8 cellular contexts compared by ENCODE assay signal in genomic region chr5:40405230-40405629, GRCh38.
DNase-seq lines count a peak whose midpoint lies in the region; ATAC-seq and TF ChIP-seq lines count a peak whose summit lies in the region.

No MANE protein-coding gene starts in this region.

- no peak for TF ChIP-seq EP300 in ovary (IDR thresholded peaks at IDR 0.05)

- POLR2A ChIA-PET in activated CD4-positive, alpha-beta memory T cell treated with anti-CD3 and anti-CD28 coated beads for 36 hours (lab: Charles Lee): interaction anchor here (0.7 to 5.1 kb wide), 16 partner anchors 16 to 283 kb away, joined by 3 to 27 read pairs (median 7); partner anchors contain the start of gene PTGER4

- 13 to 36% (median 29%) methylated on average over 2 of the region's 2 CpGs for WGBS in adrenal gland, 4 donors
- WGBS in ovary, 3 donors: 63 to 71% (median 71%) methylated on average over 2 of the region's 2 CpGs

- peaks cover 6 to 17% of the 10 kb centered on the region in 2 donors for H3K36me3 Mint-ChIP-seq in activated T-cell treated with anti-CD3 and anti-CD28 coated beads, Interleukin-2, amount 50 U/mL, for 72 hours (ENCODE audit: insufficient read depth in 2 of 2)
- peaks cover 12% of the 10 kb centered on the region for H3K36me3 Mint-ChIP-seq in activated CD4-positive, alpha-beta memory T cell treated with anti-CD3 and anti-CD28 coated beads for 36 hours

- CTCF ChIA-PET in activated CD4-positive, alpha-beta memory T cell treated with anti-CD3 and anti-CD28 coated beads for 36 hours (lab: Charles Lee): interaction anchor here (0.9 to 1.9 kb wide), 5 partner anchors 21 to 279 kb away, joined by 3 to 12 read pairs (median 3); no protein-coding TSS in a partner anchor

- H3K27me3 ChIP-seq in left ventricle myocardium inferior (ENCODE audit: low read depth) (no peaks in the 10 kb centered on the region), subcutaneous abdominal adipose tissue (ENCODE audit: control insufficient read depth in 5 of 5, insufficient read depth in 4 of 5, low read length in 5 of 5) (no peaks in the 10 kb centered on the region), adrenal gland (no peaks in the 10 kb centered on the region), ovary (no peaks in the 10 kb centered on the region)

- H3K9me3 ChIP-seq in left ventricle myocardium inferior (replicated peaks): no peaks in the 10 kb centered on the region
- no peaks in the 10 kb centered on the region for H3K9me3 ChIP-seq in subcutaneous abdominal adipose tissue (ENCODE audit: control insufficient read depth in 5 of 5, low read length in 5 of 5)
- no peaks in the 10 kb centered on the region for H3K9me3 ChIP-seq in adrenal gland (replicated peaks in 1 of 3)
- H3K9me3 ChIP-seq in ovary: no peaks in the 10 kb centered on the region

- no peak for TF ChIP-seq POLR2A in adrenal gland (IDR thresholded peaks at IDR 0.05)
- no peak for TF ChIP-seq POLR2A in ovary (IDR thresholded peaks at IDR 0.05)

- H3K4me3 Mint-ChIP-seq in activated T-cell treated with anti-CD3 and anti-CD28 coated beads, Interleukin-2, amount 50 U/mL, for 72 hours: peak overlapping the region; percentile 75 to 88
- peak overlapping the region; percentile 61 for H3K4me3 Mint-ChIP-seq in activated CD4-positive, alpha-beta memory T cell treated with anti-CD3 and anti-CD28 coated beads for 36 hours

- TF ChIP-seq CTCF in left ventricle myocardium inferior (IDR thresholded peaks at IDR 0.05; ENCODE audit: borderline replicate concordance): no peak
- no peak for TF ChIP-seq CTCF in adrenal gland (IDR thresholded peaks at IDR 0.05)
- no peak for TF ChIP-seq CTCF in ovary (IDR thresholded peaks at IDR 0.05)

- H3K4me1 ChIP-seq in left ventricle myocardium inferior (peaks cover 43% of the 10 kb centered on the region), subcutaneous abdominal adipose tissue (ENCODE audit: control insufficient read depth in 5 of 5, insufficient read depth in 5 of 5, low read length in 5 of 5) (peaks cover 0 to 40% (median 17%) of the 10 kb centered on the region in 5 donors), adrenal gland (replicated peaks in 1 of 2) (peaks cover 5 to 43% of the 10 kb centered on the region in 2 donors), ovary (ENCODE audit: insufficient read depth) (no peaks in the 10 kb centered on the region)

- H3K27me3 Mint-ChIP-seq in activated T-cell treated with anti-CD3 and anti-CD28 coated beads, Interleukin-2, amount 50 U/mL, for 72 hours (ENCODE audit: low read depth): no peaks in the 10 kb centered on the region
- no peaks in the 10 kb centered on the region for H3K27me3 Mint-ChIP-seq in activated CD4-positive, alpha-beta memory T cell treated with anti-CD3 and anti-CD28 coated beads for 36 hours

- H3K27ac ChIP-seq in left ventricle myocardium inferior (replicated peaks) (peak overlapping the region; percentile 67), subcutaneous abdominal adipose tissue (ENCODE audit: low read depth, low read length) (peak overlapping the region; percentile 21), adrenal gland (peak overlapping the region in 2 of 5 donors; percentile 46 to 76), ovary (no peak overlapping the region)

- H3K9me3 Mint-ChIP-seq in activated T-cell treated with anti-CD3 and anti-CD28 coated beads, Interleukin-2, amount 50 U/mL, for 72 hours: peaks cover 2 to 6% of the 10 kb centered on the region in 2 donors
- H3K9me3 Mint-ChIP-seq in activated CD4-positive, alpha-beta memory T cell treated with anti-CD3 and anti-CD28 coated beads for 36 hours: no peaks in the 10 kb centered on the region

- peak overlapping the region; percentile 97 for H3K27ac Mint-ChIP-seq in activated T-cell treated with anti-CD3 and anti-CD28 coated beads, Interleukin-2, amount 50 U/mL, for 72 hours
- peak overlapping the region; percentile 99 for H3K27ac Mint-ChIP-seq in activated CD4-positive, alpha-beta memory T cell treated with anti-CD3 and anti-CD28 coated beads for 36 hours

- ATAC-seq in activated T-cell treated with anti-CD3 and anti-CD28 coated beads, Interleukin-2, amount 50 U/mL, for 72 hours (replicated peaks in 1 of 2): no peak

- peaks cover 94% of the 10 kb centered on the region for H3K4me1 Mint-ChIP-seq in activated T-cell treated with anti-CD3 and anti-CD28 coated beads, Interleukin-2, amount 50 U/mL, for 72 hours (ENCODE audit: low read depth)
- H3K4me1 Mint-ChIP-seq in activated CD4-positive, alpha-beta memory T cell treated with anti-CD3 and anti-CD28 coated beads for 36 hours (ENCODE audit: low read depth): peaks cover 89% of the 10 kb centered on the region

- intact Hi-C loops in activated CD4-positive, alpha-beta memory T cell treated with anti-CD3 and anti-CD28 coated beads for 36 hours (cut with micrococcal nuclease): loop anchor here (5.0 to 10.0 kb wide), 2 partner anchors 352 to 1230 kb away; partner anchors contain the start of gene TTC33
- intact Hi-C loops in left ventricle myocardium inferior (cut with micrococcal nuclease): loop anchor here (10.0 kb wide), 1 partner anchor 270 kb away; the partner anchor contains the start of gene PTGER4
- intact Hi-C loops in adrenal gland (cut with DNase I): no loop called here
- intact Hi-C loops in ovary (cut with DNase I): no loop called here

- H3K4me3 ChIP-seq in left ventricle myocardium inferior: no peak overlapping the region
- no peak overlapping the region for H3K4me3 ChIP-seq in subcutaneous abdominal adipose tissue (ENCODE audit: low read depth in 1 of 5, low read length in 5 of 5)
- no peak overlapping the region for H3K4me3 ChIP-seq in adrenal gland
- no peak overlapping the region for H3K4me3 ChIP-seq in ovary

- H3K36me3 ChIP-seq in left ventricle myocardium inferior: no peaks in the 10 kb centered on the region
- no peaks in the 10 kb centered on the region for H3K36me3 ChIP-seq in subcutaneous abdominal adipose tissue (ENCODE audit: control insufficient read depth in 5 of 5, insufficient read depth in 5 of 5, low read length in 5 of 5)
- H3K36me3 ChIP-seq in adrenal gland (replicated peaks in 1 of 2): no peaks in the 10 kb centered on the region
- no peaks in the 10 kb centered on the region for H3K36me3 ChIP-seq in ovary

- no peak overlapping the region for H3K9ac ChIP-seq in subcutaneous abdominal adipose tissue (ENCODE audit: low read length in 5 of 5)

- no peak for DNase-seq in activated T-cell treated with anti-CD3 and anti-CD28 coated beads, Interleukin-2, amount 50 U/mL, for 72 hours
- DNase-seq in activated T-cell treated with anti-CD3 and anti-CD28 coated beads, Interleukin-2, amount 50 U/mL, for 48 hours: no peak
- no peak for DNase-seq in activated CD4-positive, alpha-beta memory T cell treated with anti-CD3 and anti-CD28 coated beads for 36 hours
- DNase-seq in left ventricle myocardium inferior (no peak), adrenal gland (no peak), ovary (no peak), iPS-NIHi11 (ENCODE audit: low spot score) (no peak)

Comparison
In these comparisons a context has a peak if more than half of its experiments do, and no peak if none do; other contexts are left out.
1. H3K27ac ChIP-seq: peak in left ventricle myocardium inferior (single experiment) and subcutaneous abdominal adipose tissue (single experiment); none in ovary (0 of 2).
2. intact Hi-C loops: an anchor here in activated CD4-positive, alpha-beta memory T cell treated with anti-CD3 and anti-CD28 coated beads for 36 hours (5.0 to 10.0 kb wide) and left ventricle myocardium inferior (10.0 kb wide); none called in adrenal gland and ovary.